In genomic region chr3:65878831-65879230, GRCh38 we compare ENCODE assay signal across 34 cellular contexts.
A peak's percentile ranks its signal among the peaks of the same experiment; 100 is the strongest.
DNase-seq lines count a peak whose midpoint lies in the region; ATAC-seq and TF ChIP-seq lines count a peak whose summit lies in the region.
"Had no signal": no experiment of that assay in that cellular context is flagged by ENCODE, and none has a peak within 500 bp of the region (broad histone marks: within the 10 kb centered on the region; RNA-seq: fewer than 3 reads in every experiment).

No MANE protein-coding gene starts in this region.

- H3K36me3 Mint-ChIP-seq in progenitor cell of endocrine pancreas (ENCODE audit: insufficient read depth): no peaks in the 10 kb centered on the region
- no peaks in the 10 kb centered on the region for H3K36me3 Mint-ChIP-seq in Calu3 (ENCODE audit: insufficient read depth, unreplicated experiment)

- DNase-seq in DMS153 (lab: John Stamatoyannopoulos, UW) (peak; percentile 30), DMS153 treated with DMSO at 0.1 percent for 48 hours (lab: John Stamatoyannopoulos, UW; ENCODE audit: unreplicated experiment) (no peak), NCI-H69 (lab: John Stamatoyannopoulos, UW) (peak; percentile 53), iPS DF 19.7 (ENCODE audit: low read depth, low spot score) (peak; percentile 30), progenitor cell of endocrine pancreas (ENCODE audit: low spot score, unreplicated experiment) (no peak), Calu3 (no peak)
- DNase-seq: activated CD4-positive, alpha-beta T cell treated with anti-CD3 and anti-CD28 coated beads, Interleukin-2, amount 50 U/mL, for 48 hours; activated CD8-positive, alpha-beta memory T cell treated with anti-CD3 and anti-CD28 coated beads, Interleukin-2, amount 50 U/mL, for 48 hours; activated naive CD4-positive, alpha-beta T cell treated with Interleukin-2 at 50 U/mL for 16 hours; C1 segment of cervical spinal cord; central memory CD4-positive, alpha-beta T cell; COR-L47; dermis blood vessel endothelial cell; DMS79 treated with DMSO at 0.1 percent for 48 hours; esophagus squamous epithelium; foreskin keratinocyte; GM23248; head of caudate nucleus; HFFc6; NCI-H1105 treated with DMSO at 0.1 percent for 48 hours; NCI-H446; NK-92 treated with Interleukin-12 subunit alpha and Interleukin-12 subunit beta, amount 100 ng/mL, for 24 hours; pancreas; PC-3; SK-N-SH; small intestine; stimulated activated naive CD4-positive, alpha-beta T cell; upper lobe of left lung had no signal

- BruUV-seq in Calu3 (replicated peaks; lab: Mats Ljungman, UMichigan): no TSS peak

- no peaks in the 10 kb centered on the region for H3K27me3 Mint-ChIP-seq in progenitor cell of endocrine pancreas
- H3K27me3 Mint-ChIP-seq in Calu3 (ENCODE audit: unreplicated experiment): no peaks in the 10 kb centered on the region

- CTCF ChIA-PET in Calu3 (lab: Charles Lee): no interaction called here

- H3K9me3 Mint-ChIP-seq in progenitor cell of endocrine pancreas (ENCODE audit: low read depth) (no peaks in the 10 kb centered on the region), Calu3 (ENCODE audit: low read depth, unreplicated experiment) (no peaks in the 10 kb centered on the region)
- H3K9me3 Mint-ChIP-seq: activated T-helper 1 cell treated with anti-CD3 and anti-CD28 coated beads, Interleukin-12 subunit alpha, Interleukin-12 subunit beta, Interleukin-2, Interleukin-4 antibody, amounts not matched to agents 30 ng/mL and 10 ng/mL and 1 ng/mL, durations not matched to agents 14 hours and 24 hours and 36 hours; HFFc6 had no signal

- no peak for ATAC-seq in GM19455 (IDR thresholded peaks at IDR 0.05; ENCODE audit: unreplicated experiment)
- ATAC-seq in HG02884 (IDR thresholded peaks at IDR 0.05; ENCODE audit: unreplicated experiment): no peak
- ATAC-seq: activated CD4-positive, CD25-positive, alpha-beta regulatory T cell treated with anti-CD3 and anti-CD28 coated beads, Interleukin-2, amount 50 U/mL, for 24 hours; foreskin keratinocyte; K562; pancreas; PC-3; Right ventricle myocardium inferior had no signal

- peaks cover 41% of the 10 kb centered on the region for H3K4me1 Mint-ChIP-seq in progenitor cell of endocrine pancreas (ENCODE audit: low read depth)
- H3K4me1 Mint-ChIP-seq in Calu3 (ENCODE audit: low read depth, unreplicated experiment): peaks cover 38% of the 10 kb centered on the region

- H3K27ac Mint-ChIP-seq in progenitor cell of endocrine pancreas: peak overlapping the region; percentile 29
- no peak overlapping the region for H3K27ac Mint-ChIP-seq in Calu3 (ENCODE audit: unreplicated experiment)
- H3K27ac Mint-ChIP-seq: activated T-helper 1 cell treated with anti-CD3 and anti-CD28 coated beads, Interleukin-12 subunit alpha, Interleukin-12 subunit beta, Interleukin-2, Interleukin-4 antibody, amounts not matched to agents 30 ng/mL and 10 ng/mL and 1 ng/mL, durations not matched to agents 14 hours and 24 hours and 36 hours; HFFc6 had no signal

- no peak for TF ChIP-seq CTCF in progenitor cell of endocrine pancreas (IDR thresholded peaks at IDR 0.05; ENCODE audit: unreplicated experiment)
- no peak for TF ChIP-seq CTCF in Calu3 (IDR thresholded peaks at IDR 0.05; ENCODE audit: unreplicated experiment)

- H3K4me3 Mint-ChIP-seq in progenitor cell of endocrine pancreas (ENCODE audit: low read depth) (no peak overlapping the region), Calu3 (ENCODE audit: low read depth, unreplicated experiment) (no peak overlapping the region)
- H3K4me3 Mint-ChIP-seq: activated T-helper 1 cell treated with anti-CD3 and anti-CD28 coated beads, Interleukin-12 subunit alpha, Interleukin-12 subunit beta, Interleukin-2, Interleukin-4 antibody, amounts not matched to agents 30 ng/mL and 10 ng/mL and 1 ng/mL, durations not matched to agents 14 hours and 24 hours and 36 hours; HFFc6 had no signal

- intact Hi-C loops in Calu3 (cut with micrococcal nuclease; ENCODE audit: unreplicated experiment): no loop called here

Comparison
In these comparisons a context has a peak if more than half of its experiments do, and no peak if none do; other contexts are left out.
1. DNase-seq: peak in DMS153 (single experiment), NCI-H69 (single experiment) and iPS DF 19.7 (single experiment); none in DMS153 treated with DMSO at 0.1 percent for 48 hours (single experiment), progenitor cell of endocrine pancreas (single experiment) and Calu3 (single experiment).